8 cellular contexts compared by ENCODE assay signal in the genomic region with DNA sequence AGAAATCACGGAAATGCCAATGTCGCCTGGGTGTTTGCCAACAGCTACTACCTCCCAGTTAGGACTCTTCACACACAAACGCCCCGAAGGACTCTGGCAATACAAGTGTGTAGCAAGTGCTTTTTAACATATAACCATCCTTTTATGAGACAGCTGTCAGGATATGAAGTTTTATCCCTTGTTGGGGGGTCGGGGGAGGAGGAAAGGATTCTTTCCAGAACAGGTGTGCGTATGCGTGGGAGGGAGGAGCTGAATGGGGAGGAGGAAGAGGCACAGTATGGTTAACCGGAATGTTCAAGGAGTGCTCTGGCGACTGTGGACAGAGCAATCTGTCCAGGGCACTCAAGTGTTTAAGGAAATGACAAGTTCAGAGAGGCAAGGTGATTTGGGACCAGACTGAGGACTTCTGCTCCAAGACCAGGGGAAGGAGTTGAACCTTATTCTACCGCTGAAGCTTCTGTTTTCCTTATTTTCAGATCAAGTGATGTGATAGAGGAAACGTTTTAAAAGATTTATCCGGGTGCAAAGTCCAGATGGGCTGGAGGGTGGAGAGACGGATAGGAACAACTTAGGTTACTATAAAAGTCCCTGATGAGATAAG. TPM values are rescaled to one million over a fixed set of nuclear protein-coding genes. Genes with fewer than 3 reads are reported as not detected.
DNase-seq lines count a peak whose midpoint lies in the region; ATAC-seq and TF ChIP-seq lines count a peak whose summit lies in the region.

No MANE protein-coding gene starts in this region.

- 54% methylated on average over 9 of the region's 13 CpGs for WGBS in mesenchymal stem cell

- peak overlapping the region; percentile 93 for H3K9ac ChIP-seq in mesenchymal stem cell (ENCODE audit: low read length)

- peaks cover 0 to 24% (median 18%) of the 10 kb centered on the region in 4 donors for H3K4me1 Mint-ChIP-seq in CD4-positive, CD25-positive, alpha-beta regulatory T cell

- intact Hi-C loops in uterus (cut with DNase I; ENCODE audit: low total_unique reads): no loop called here

- H2BK15ac ChIP-seq in mesenchymal stem cell (ENCODE audit: low read depth, poor library complexity, severe bottlenecking): no peak overlapping the region

- H4K8ac ChIP-seq in mesenchymal stem cell (ENCODE audit: low read length): no peak overlapping the region

- H2BK5ac ChIP-seq in mesenchymal stem cell (ENCODE audit: low read depth, low read length, poor library complexity, severe bottlenecking): no peak overlapping the region

- H3K18ac ChIP-seq in mesenchymal stem cell (ENCODE audit: low read depth in 1 of 2, low read length in 2 of 2): no peak overlapping the region

- peaks cover 15% of the 10 kb centered on the region for H3K27me3 Mint-ChIP-seq in CD4-positive, CD25-positive, alpha-beta regulatory T cell

- TF ChIP-seq POLR2A in uterus (IDR thresholded peaks at IDR 0.05): no peak

- in situ Hi-C loops in KBM-7 (cut with MboI; ENCODE audit: low pct_unique_long_range_greater_than_20kb, low sequenced_read_pairs): no loop called here
- in situ Hi-C loops in brain microvascular endothelial cell (cut with HindIII; ENCODE audit: low pct_ligation_motif_present, low sequenced_read_pairs): no loop called here

- H3K36me3 Mint-ChIP-seq in CD4-positive, CD25-positive, alpha-beta regulatory T cell: no peaks in the 10 kb centered on the region

- H3K9me3 ChIP-seq in CD4-positive, CD25-positive, alpha-beta regulatory T cell (ENCODE audit: control insufficient read depth in 2 of 2, low read length in 2 of 2): no peaks in the 10 kb centered on the region
- H3K9me3 ChIP-seq in mesenchymal stem cell (ENCODE audit: control insufficient read depth, low read length) (no peaks in the 10 kb centered on the region), uterus (no peaks in the 10 kb centered on the region)

- H3K27ac ChIP-seq in CD4-positive, CD25-positive, alpha-beta regulatory T cell (ENCODE audit: insufficient read depth, low read length, poor library complexity, severe bottlenecking): no peak overlapping the region
- H3K27ac ChIP-seq in brain microvascular endothelial cell (no peak overlapping the region), mesenchymal stem cell (ENCODE audit: low read length, poor library complexity, severe bottlenecking) (no peak overlapping the region), uterus (peak overlapping the region; percentile 94 to 96)

- peaks cover 1% of the 10 kb centered on the region for H3K79me1 ChIP-seq in mesenchymal stem cell (replicated peaks; ENCODE audit: low read length, poor library complexity, severe bottlenecking)

- no peaks in the 10 kb centered on the region for H3K27me3 ChIP-seq in CD4-positive, CD25-positive, alpha-beta regulatory T cell (ENCODE audit: control insufficient read depth, insufficient read depth, low read length)
- H3K27me3 ChIP-seq in brain microvascular endothelial cell (replicated peaks) (no peaks in the 10 kb centered on the region), mesenchymal stem cell (ENCODE audit: control insufficient read depth in 1 of 2, insufficient read depth in 1 of 2, low read length in 2 of 2) (peaks cover 0 to 4% of the 10 kb centered on the region in 2 experiments), uterus (no peaks in the 10 kb centered on the region)

- peaks cover 0 to 2% (median 0%) of the 10 kb centered on the region in 7 donors for H3K9me3 Mint-ChIP-seq in CD4-positive, CD25-positive, alpha-beta regulatory T cell

- peaks cover 14% of the 10 kb centered on the region for H3K4me1 ChIP-seq in CD4-positive, CD25-positive, alpha-beta regulatory T cell (ENCODE audit: control insufficient read depth, insufficient read depth, low read length, poor library complexity, severe bottlenecking)
- peaks cover 2% of the 10 kb centered on the region for H3K4me1 ChIP-seq in mesenchymal stem cell (ENCODE audit: control insufficient read depth, insufficient read depth, low read depth, low read length)
- H3K4me1 ChIP-seq in uterus: no peaks in the 10 kb centered on the region

- H2AK5ac ChIP-seq in mesenchymal stem cell (ENCODE audit: low read length, severe bottlenecking): no peak overlapping the region

- peak overlapping the region; percentile 9 to 92 (median 83) for H3K27ac Mint-ChIP-seq in CD4-positive, CD25-positive, alpha-beta regulatory T cell

- TF ChIP-seq CTCF in brain microvascular endothelial cell (IDR thresholded peaks at IDR 0.05; ENCODE audit: low read depth, low read length, missing control alignments): no peak
- TF ChIP-seq CTCF in uterus (IDR thresholded peaks at IDR 0.05): no peak

- no peak overlapping the region for H4K91ac ChIP-seq in mesenchymal stem cell (ENCODE audit: low read length)

- DNase-seq in CD4-positive, CD25-positive, alpha-beta regulatory T cell: no peak
- DNase-seq in KBM-7: peak; percentile 66
- no peak for DNase-seq in brain microvascular endothelial cell
- DNase-seq in mesenchymal stem cell: peak; percentile 32
- DNase-seq in uterus: no peak
- DNase-seq in NCI-H1930 (lab: John Stamatoyannopoulos, UW): no peak
- DNase-seq in DMS114 treated with DMSO at 0.1 percent for 48 hours (lab: John Stamatoyannopoulos, UW; ENCODE audit: unreplicated experiment): no peak

- no peak for ATAC-seq in CD4-positive, CD25-positive, alpha-beta regulatory T cell (ENCODE audit: low read depth in 2 of 2)
- ATAC-seq in GM21529 (IDR thresholded peaks at IDR 0.05; ENCODE audit: unreplicated experiment): no peak

- no peak overlapping the region for H3K14ac ChIP-seq in mesenchymal stem cell (ENCODE audit: low read length in 2 of 2)

- H3K36me3 ChIP-seq in CD4-positive, CD25-positive, alpha-beta regulatory T cell (ENCODE audit: control insufficient read depth, insufficient read depth, low read length): no peaks in the 10 kb centered on the region
- H3K36me3 ChIP-seq in brain microvascular endothelial cell (replicated peaks) (no peaks in the 10 kb centered on the region), mesenchymal stem cell (ENCODE audit: control insufficient read depth in 1 of 2, insufficient read depth in 2 of 2, low read depth in 1 of 2, low read length in 2 of 2) (peaks cover 0 to 6% of the 10 kb centered on the region in 2 experiments), uterus (no peaks in the 10 kb centered on the region)

- H3K4ac ChIP-seq in mesenchymal stem cell (ENCODE audit: low read depth in 1 of 2, low read length in 2 of 2): no peak overlapping the region

- H2BK12ac ChIP-seq in mesenchymal stem cell (ENCODE audit: low read length in 2 of 2): no peak overlapping the region

- H3K4me3 Mint-ChIP-seq in CD4-positive, CD25-positive, alpha-beta regulatory T cell: peak overlapping the region; percentile 77 to 94 (median 86)

- H2AFZ ChIP-seq in mesenchymal stem cell (ENCODE audit: low read depth, low read length): no peak overlapping the region

- H2BK120ac ChIP-seq in mesenchymal stem cell (ENCODE audit: low read depth, low read length): no peak overlapping the region

- H3K23ac ChIP-seq in mesenchymal stem cell (ENCODE audit: low read length in 2 of 2): no peak overlapping the region

- H3K4me2 ChIP-seq in mesenchymal stem cell (ENCODE audit: low read length, poor library complexity, severe bottlenecking): peak overlapping the region; percentile 54

- peak overlapping the region; percentile 66 for H3K4me3 ChIP-seq in CD4-positive, CD25-positive, alpha-beta regulatory T cell (ENCODE audit: low read depth, low read length)
- peak overlapping the region; percentile 73 for H3K4me3 ChIP-seq in brain microvascular endothelial cell (ENCODE audit: low read depth, low read length)
- H3K4me3 ChIP-seq in mesenchymal stem cell (ENCODE audit: insufficient read depth in 1 of 2, low read depth in 1 of 2, low read length in 2 of 2): peak overlapping the region; percentile 30 to 87
- peak overlapping the region; percentile 66 to 95 for H3K4me3 ChIP-seq in uterus

RNA-seq across cellular contexts. Expression of a gene that starts 1.3 kb away (rescaled TPM):
- total RNA-seq in CD4-positive, CD25-positive, alpha-beta regulatory T cell: 5.4 TPM
- 10 to 100 TPM; 19.2 to 31.0 (median 27.2) TPM for polyA plus RNA-seq in CD4-positive, CD25-positive, alpha-beta regulatory T cell
- 226 TPM for polyA plus RNA-seq in mesenchymal stem cell (2013, experiment 1 of 2)
- 236 TPM for polyA plus RNA-seq in mesenchymal stem cell (2013, experiment 2 of 2)
- 100 to 1,000 TPM in 2 of 4 donors, 10 to 100 TPM in 2; 62.0 to 446 (median 114) TPM for total RNA-seq in uterus

Comparison
In these comparisons a context has a peak if more than half of its experiments do, and no peak if none do; other contexts are left out.
1. DNase-seq: peak in KBM-7 (single experiment) and mesenchymal stem cell (single experiment); none in CD4-positive, CD25-positive, alpha-beta regulatory T cell (0 of 3), brain microvascular endothelial cell (single experiment), uterus (0 of 2), NCI-H1930 (0 of 2) and DMS114 treated with DMSO at 0.1 percent for 48 hours (single experiment).
2. H3K27ac ChIP-seq: peak in uterus (2 of 2); none in CD4-positive, CD25-positive, alpha-beta regulatory T cell (single experiment), brain microvascular endothelial cell (single experiment) and mesenchymal stem cell (single experiment).
3. Peak in every context shown above with its lines, with median percentiles within 50 percentile points of each other: H3K4me3 ChIP-seq.